In the genomic region with DNA sequence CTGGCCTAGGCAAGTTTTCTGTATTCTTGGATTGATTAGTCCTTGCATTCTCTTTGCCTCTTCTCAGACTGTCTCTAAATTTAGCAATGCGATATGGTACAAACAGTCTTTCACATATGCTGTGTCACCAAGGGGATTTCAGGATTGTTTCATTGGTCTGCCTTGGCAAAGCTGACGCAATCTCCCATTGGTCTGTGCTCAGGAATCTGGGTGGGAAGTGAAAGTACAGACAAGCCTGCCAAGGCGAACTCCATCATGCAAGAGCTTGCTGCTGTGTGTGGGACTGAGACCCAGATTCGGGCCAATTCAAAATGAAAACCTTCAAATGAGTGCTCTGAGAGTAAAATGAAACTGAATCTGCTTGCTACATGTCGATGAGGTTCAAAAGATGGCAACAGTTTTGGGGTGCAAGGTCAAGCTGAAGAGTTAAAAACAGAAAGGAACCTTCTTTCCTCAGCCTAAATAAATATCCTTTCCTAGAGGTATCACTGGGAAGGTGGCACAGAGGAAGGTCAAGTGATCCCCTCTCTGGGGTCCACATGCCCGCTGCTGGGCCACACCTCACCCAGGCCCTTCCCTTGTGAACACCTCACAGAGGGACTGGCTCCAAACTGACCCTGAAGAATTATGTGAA, we compare ENCODE assay signal across 8 cellular contexts.
DNase-seq lines count a peak whose midpoint lies in the region; ATAC-seq and FAIRE-seq lines count a peak whose summit lies in the region.

No MANE protein-coding gene starts in this region.

- no peaks in the 10 kb centered on the region for H3K9me3 ChIP-seq in skeletal muscle tissue (ENCODE audit: control insufficient read depth in 3 of 3, low read length in 3 of 3)

- peak overlapping the region; percentile 0 for H3K4me3 Mint-ChIP-seq in activated CD8-positive, alpha-beta T cell treated with anti-CD3 and anti-CD28 coated beads, Interleukin-2, amount 10 ng/mL, durations not matched to agents 7 days and 5 days

- H3K27me3 ChIP-seq in skeletal muscle tissue (ENCODE audit: control insufficient read depth in 3 of 3, insufficient read depth in 3 of 3, low read length in 3 of 3): no peaks in the 10 kb centered on the region

- peak overlapping the region; percentile 15 for H3K27ac ChIP-seq in skeletal muscle tissue (ENCODE audit: low read depth, low read length)

- POLR2A ChIA-PET in activated CD8-positive, alpha-beta T cell treated with anti-CD3 and anti-CD28 coated beads, Interleukin-2, amount 10 ng/mL, durations not matched to agents 7 days and 5 days (lab: Charles Lee): interaction anchor here (1.3 kb wide), 1 partner anchor 45 kb away, joined by 4 read pairs; no protein-coding TSS in a partner anchor

- no peaks in the 10 kb centered on the region for H3K36me3 ChIP-seq in skeletal muscle tissue (ENCODE audit: control insufficient read depth in 3 of 3, insufficient read depth in 3 of 3, low read length in 3 of 3)

- no peaks in the 10 kb centered on the region for H3K36me3 Mint-ChIP-seq in activated CD8-positive, alpha-beta T cell treated with anti-CD3 and anti-CD28 coated beads, Interleukin-2, amount 10 ng/mL, durations not matched to agents 7 days and 5 days (ENCODE audit: low read depth)

- peak; percentile 78 for DNase-seq in DMS 273 treated with DMSO at 0.1 percent for 48 hours (lab: John Stamatoyannopoulos, UW)
- no peak for DNase-seq in activated CD8-positive, alpha-beta T cell treated with anti-CD3 and anti-CD28 coated beads, Interleukin-2, amount 10 ng/mL, durations not matched to agents 7 days and 5 days
- peak; percentile 77 for DNase-seq in Right ventricle myocardium inferior (ENCODE audit: missing footprints)
- no peak for DNase-seq in urothelium cell line (ENCODE audit: low spot score)
- no peak for DNase-seq in NCI-H524 (lab: John Stamatoyannopoulos, UW)

- H3K4me1 ChIP-seq in skeletal muscle tissue (ENCODE audit: control insufficient read depth in 3 of 3, insufficient read depth in 3 of 3, low read length in 3 of 3): peaks cover 6 to 20% (median 19%) of the 10 kb centered on the region in 3 donors

- peak overlapping the region; percentile 7 to 52 (median 16) for H3K4me3 ChIP-seq in skeletal muscle tissue (ENCODE audit: low read length in 3 of 3)

- peak overlapping the region; percentile 70 for H3K27ac Mint-ChIP-seq in activated CD8-positive, alpha-beta T cell treated with anti-CD3 and anti-CD28 coated beads, Interleukin-2, amount 10 ng/mL, durations not matched to agents 7 days and 5 days

- no peak overlapping the region for H3K9ac ChIP-seq in skeletal muscle tissue (ENCODE audit: low read depth in 1 of 3, low read length in 3 of 3)

- CTCF ChIA-PET in activated CD8-positive, alpha-beta T cell treated with anti-CD3 and anti-CD28 coated beads, Interleukin-2, amount 10 ng/mL, durations not matched to agents 7 days and 5 days (lab: Charles Lee): interaction anchor here (1.0 kb wide), 2 partner anchors 19 to 170 kb away, joined by 3 read pairs; no protein-coding TSS in a partner anchor

- ATAC-seq in GM21360 (IDR thresholded peaks at IDR 0.05; ENCODE audit: unreplicated experiment) (peak; percentile 95), HG03558 (IDR thresholded peaks at IDR 0.05; ENCODE audit: extremely low read depth, unreplicated experiment) (peak; percentile 81), Right ventricle myocardium inferior (peak; percentile 98)
- no peak for ATAC-seq in activated CD8-positive, alpha-beta T cell treated with anti-CD3 and anti-CD28 coated beads, Interleukin-2, amount 10 ng/mL, durations not matched to agents 7 days and 5 days

- H3K4me1 Mint-ChIP-seq in activated CD8-positive, alpha-beta T cell treated with anti-CD3 and anti-CD28 coated beads, Interleukin-2, amount 10 ng/mL, durations not matched to agents 7 days and 5 days (ENCODE audit: low read depth): peaks cover 5% of the 10 kb centered on the region

- no peaks in the 10 kb centered on the region for H3K9me3 Mint-ChIP-seq in activated CD8-positive, alpha-beta T cell treated with anti-CD3 and anti-CD28 coated beads, Interleukin-2, amount 10 ng/mL, durations not matched to agents 7 days and 5 days (ENCODE audit: insufficient read depth)

- intact Hi-C loops in Right ventricle myocardium inferior (cut with DNase I): loop anchor here (5.0 kb wide), 1 partner anchor 76 kb away; no protein-coding TSS in a partner anchor

- H3K27me3 Mint-ChIP-seq in activated CD8-positive, alpha-beta T cell treated with anti-CD3 and anti-CD28 coated beads, Interleukin-2, amount 10 ng/mL, durations not matched to agents 7 days and 5 days (ENCODE audit: low read depth): peaks cover 1% of the 10 kb centered on the region

- FAIRE-seq in urothelium cell line (lab: Jason Lieb, UNC): no peak

Comparison
In these comparisons a context has a peak if more than half of its experiments do, and no peak if none do; other contexts are left out.
1. DNase-seq: peak in DMS 273 treated with DMSO at 0.1 percent for 48 hours (single experiment) and Right ventricle myocardium inferior (single experiment); none in activated CD8-positive, alpha-beta T cell treated with anti-CD3 and anti-CD28 coated beads, Interleukin-2, amount 10 ng/mL, durations not matched to agents 7 days and 5 days (single experiment), urothelium cell line (single experiment) and NCI-H524 (0 of 2).